ENCODE assay signal across 10 cellular contexts in genomic region chr9:136995772-136996308, GRCh38. TPM values are rescaled to one million over a fixed set of nuclear protein-coding genes. Genes with fewer than 3 reads are reported as not detected.
DNase-seq lines count a peak whose midpoint lies in the region; ATAC-seq, FAIRE-seq and TF ChIP-seq lines count a peak whose summit lies in the region.
"Had no signal": no experiment of that assay in that cellular context is flagged by ENCODE, and none has a peak within 500 bp of the region (broad histone marks: within the 10 kb centered on the region; RNA-seq: fewer than 3 reads in every experiment).

No MANE protein-coding gene starts in this region.

- ATAC-seq in HepG2 (no peak), right lobe of liver (no peak), T-helper 17 cell (no peak), HG03442 (IDR thresholded peaks at IDR 0.05; ENCODE audit: unreplicated experiment) (no peak), HG02973 (IDR thresholded peaks at IDR 0.05; ENCODE audit: unreplicated experiment) (no peak)

- peak overlapping the region; percentile 14 for H3K27ac Mint-ChIP-seq in T-helper 17 cell
- H3K27ac Mint-ChIP-seq: progenitor cell of endocrine pancreas had no signal

- H3K4me1 ChIP-seq in HepG2 (ENCODE audit: insufficient read depth, low read length) (peaks cover 65% of the 10 kb centered on the region), right lobe of liver (peaks cover 0 to 14% (median 5%) of the 10 kb centered on the region in 4 donors), keratinocyte (ENCODE audit: control insufficient read depth, extremely low read depth, insufficient read depth, low read length) (peaks cover 50% of the 10 kb centered on the region)

- FAIRE-seq in HepG2 (lab: Jason Lieb, UNC), result no peak
- no peak for FAIRE-seq in keratinocyte (lab: Jason Lieb, UNC)

- no peaks in the 10 kb centered on the region for H3K36me3 Mint-ChIP-seq in T-helper 17 cell (ENCODE audit: low read depth)

- peaks cover 29% of the 10 kb centered on the region for H3K4me1 Mint-ChIP-seq in T-helper 17 cell

- H3K4me3 ChIP-seq in HepG2 (replicated peaks in 1 of 3; ENCODE audit: insufficient read depth in 1 of 3, low read depth in 2 of 3, low read length in 3 of 3) (peak overlapping the region; percentile 58 to 75 (median 63); a peak in 4 of 6 replicates), right lobe of liver (no peak overlapping the region), keratinocyte (ENCODE audit: control insufficient read depth in 2 of 3, extremely low read depth in 1 of 3, insufficient read depth in 2 of 3, low read depth in 1 of 3, low read length in 3 of 3) (peak overlapping the region in 1 of 3 experiments; percentile 36)

- POLR2A ChIA-PET in HepG2 (lab: Yijun Ruan, JAX), result interaction anchor here (1.0 to 1.8 kb wide), 6 partner anchors 26 to 197 kb away, joined by 3 to 8 read pairs (median 4); partner anchors contain the start of genes C8G and FBXW5

- TF ChIP-seq POLR2A in HepG2 (IDR thresholded peaks at IDR 0.05; ENCODE audit: insufficient read depth in 1 of 2, low read depth in 2 of 2, low read length in 2 of 2) (no peak), right lobe of liver (IDR thresholded peaks at IDR 0.05) (no peak)

- peak overlapping the region; percentile 56; the same call in 1 of the 2 replicates for H3K9ac ChIP-seq in HepG2 (ENCODE audit: insufficient read depth, low read depth, low read length)
- H3K9ac ChIP-seq in keratinocyte (ENCODE audit: control insufficient read depth, extremely low read depth, insufficient read depth, low read length), result no peak overlapping the region

- CTCF ChIA-PET in HepG2 (lab: Yijun Ruan, JAX; ENCODE audit: low intra/inter-chr PET ratio, low total read pairs), result no interaction called here

- no peak overlapping the region for H3K27ac ChIP-seq in HepG2 (ENCODE audit: extremely low read length, insufficient read depth, low read length)
- H3K27ac ChIP-seq in right lobe of liver, result no peak overlapping the region
- no peak overlapping the region for H3K27ac ChIP-seq in keratinocyte (ENCODE audit: control insufficient read depth, insufficient read depth, low read length)

- H3K27me3 ChIP-seq in HepG2 (ENCODE audit: control insufficient read depth in 1 of 2, insufficient read depth in 2 of 2, low read length in 2 of 2) (no peaks in the 10 kb centered on the region), right lobe of liver (no peaks in the 10 kb centered on the region), keratinocyte (ENCODE audit: control insufficient read depth, extremely low read depth, insufficient read depth, low read length) (no peaks in the 10 kb centered on the region)

- dilution Hi-C loops in keratinocyte (cut with MboI; ENCODE audit: extremely low pct_ligation_motif_present, low sequenced_read_pairs), result no loop called here

- TF ChIP-seq RAD21 in HepG2 (CRISPR knock-in tag; IDR thresholded peaks at IDR 0.05), result no peak

- H4K20me1 ChIP-seq in HepG2 (ENCODE audit: insufficient read depth, low read length), result no peaks in the 10 kb centered on the region
- H4K20me1 ChIP-seq in keratinocyte (ENCODE audit: control insufficient read depth, extremely low read depth, insufficient read depth, low read length), result peaks cover 3% of the 10 kb centered on the region

- H3K9me3 ChIP-seq in HepG2 (ENCODE audit: low read length), result no peaks in the 10 kb centered on the region
- no peaks in the 10 kb centered on the region for H3K9me3 ChIP-seq in right lobe of liver
- no peaks in the 10 kb centered on the region for H3K9me3 ChIP-seq in T-helper 17 cell (ENCODE audit: control insufficient read depth, low read length, poor library complexity, severe bottlenecking)
- no peaks in the 10 kb centered on the region for H3K9me3 ChIP-seq in keratinocyte (ENCODE audit: control insufficient read depth, low read depth, low read length)
- H3K9me3 ChIP-seq: tibial artery had no signal

- H3K79me2 ChIP-seq in HepG2 (ENCODE audit: insufficient read depth, low read length), result peaks cover 5% of the 10 kb centered on the region
- H3K79me2 ChIP-seq in keratinocyte (ENCODE audit: control insufficient read depth, insufficient read depth, low read length), result no peaks in the 10 kb centered on the region

- no TSS peak for BruUV-seq in HepG2 (replicated peaks; lab: Mats Ljungman, UMichigan)

- no peak for DNase-seq in HepG2 (ENCODE audit: low spot score)
- DNase-seq in right lobe of liver, result no peak
- DNase-seq in T-helper 17 cell, result no peak
- DNase-seq in keratinocyte (ENCODE audit: low read depth, low spot score), result no peak
- no peak for DNase-seq in foreskin melanocyte
- no peak for DNase-seq in D341Med (ENCODE audit: low spot score)

- peak overlapping the region; percentile 76 for H3K4me3 Mint-ChIP-seq in T-helper 17 cell

- TF ChIP-seq CTCF in HepG2 (CRISPR knock-in tag; IDR thresholded peaks at IDR 0.05) (no peak), right lobe of liver (IDR thresholded peaks at IDR 0.05) (no peak), keratinocyte (optimal IDR thresholded peaks at IDR 0.05 in 1 of 3, IDR thresholded peaks at IDR 0.05 in 1 of 3, conservative IDR thresholded peaks at IDR 0.05 in 1 of 3; ENCODE audit: extremely low read depth in 1 of 3, insufficient read depth in 2 of 3, low read length in 3 of 3) (no peak)

- in situ Hi-C loops in HepG2 (cut with HindIII; ENCODE audit: extremely low pct_ligation_motif_present, low pct_unique_long_range_greater_than_20kb), result no loop called here

- intact Hi-C loops in HepG2 (cut with micrococcal nuclease; ENCODE audit: unreplicated experiment) (no loop called here), right lobe of liver (cut with DNase I) (no loop called here)

- H3K4me2 ChIP-seq in HepG2 (ENCODE audit: low read depth, low read length) (peak overlapping the region; percentile 99), keratinocyte (ENCODE audit: control insufficient read depth, extremely low read depth, insufficient read depth, low read depth, low read length) (peak overlapping the region; percentile 46)

- H2AFZ ChIP-seq in HepG2 (ENCODE audit: low read length), result no peak overlapping the region
- no peak overlapping the region for H2AFZ ChIP-seq in keratinocyte (ENCODE audit: control insufficient read depth, low read length)

- H3K9me1 ChIP-seq in keratinocyte (ENCODE audit: control insufficient read depth, extremely low read depth, insufficient read depth, low read length), result no peaks in the 10 kb centered on the region

- WGBS in HepG2 (ENCODE audit: low lambda C conversion rate), result 44% methylated on average over 3 of the region's 12 CpGs
- no CpG with 5 or more reads among the region's 12 CpGs for WGBS in right lobe of liver (ENCODE audit: insufficient coverage, low coverage, low lambda C conversion rate, missing lambda C conversion rate)

- H3K36me3 ChIP-seq in HepG2 (replicated peaks in 1 of 2; ENCODE audit: control insufficient read depth in 1 of 2, insufficient read depth in 2 of 2, low read length in 2 of 2) (no peaks in the 10 kb centered on the region), right lobe of liver (no peaks in the 10 kb centered on the region), keratinocyte (ENCODE audit: control insufficient read depth in 2 of 2, extremely low read depth in 1 of 2, insufficient read depth in 2 of 2, low read length in 2 of 2) (peaks cover 0 to 10% of the 10 kb centered on the region in 2 experiments)
- H3K36me3 ChIP-seq: tibial artery had no signal

- no peaks in the 10 kb centered on the region for H3K27me3 Mint-ChIP-seq in T-helper 17 cell
- H3K27me3 Mint-ChIP-seq: progenitor cell of endocrine pancreas had no signal

- TF ChIP-seq EP300 in HepG2 (IDR thresholded peaks at IDR 0.05; ENCODE audit: low read depth in 2 of 2, low read length in 2 of 2) (no peak), HepG2 (CRISPR knock-in tag; IDR thresholded peaks at IDR 0.05; ENCODE audit: borderline replicate concordance) (no peak)

RNA-seq across cellular contexts. Expression of gene CLIC3, which starts 0.5 kb away (rescaled TPM):
- 0.34 and 0.51 TPM in 2 replicates for total RNA-seq in HepG2 (2016; rRNA removed; fragmentation: Illumina TruSeq; extraction: Trizol)
- total RNA-seq in HepG2 (2016; cell fraction: cytosol; rRNA removed; fragmentation: Illumina TruSeq; extraction: Trizol; ENCODE audit: low read depth), result 0.35 and 0.40 TPM in 2 replicates
- 0.43 and 0.58 TPM in 2 replicates for total RNA-seq in HepG2 (2016; cell fraction: insoluble cytoplasmic fraction; rRNA removed; fragmentation: Illumina TruSeq; extraction: Trizol)
- 0.19 and 0.62 TPM in 2 replicates for total RNA-seq in HepG2 (2016; cell fraction: membrane; rRNA removed; fragmentation: Illumina TruSeq; extraction: Trizol)
- 0.56 TPM in 1 of 2 replicates, not detected in the other for total RNA-seq in HepG2 (2016; cell fraction: nucleus; rRNA removed; fragmentation: Illumina TruSeq; extraction: Trizol)
- 1.5 and 1.6 TPM in 2 replicates for polyA plus RNA-seq in HepG2 (2011; rRNA removed)
- polyA plus RNA-seq in HepG2 (2011; cell fraction: cytosol; rRNA removed), result 1.5 and 3.0 TPM in 2 replicates
- 2.6 and 3.8 TPM in 2 replicates for polyA plus RNA-seq in HepG2 (2011; cell fraction: nucleus; rRNA removed)
- 0.47 and 1.5 TPM in 2 replicates for polyA plus RNA-seq in HepG2 (2012)
- polyA plus RNA-seq in HepG2 (2016; cell fraction: cytosol; fragmentation: Illumina TruSeq; extraction: Trizol; ENCODE audit: low read depth), result 0.97 and 1.4 TPM in 2 replicates
- 0.32 and 0.41 TPM in 2 replicates for polyA plus RNA-seq in HepG2 (2016; cell fraction: insoluble cytoplasmic fraction; fragmentation: Illumina TruSeq; extraction: Trizol; ENCODE audit: low read depth)
- polyA plus RNA-seq in HepG2 (2016; cell fraction: membrane; fragmentation: Illumina TruSeq; extraction: Trizol; ENCODE audit: low read depth), result 0.56 and 0.76 TPM in 2 replicates
- 0.97 and 1.2 TPM in 2 replicates for polyA plus RNA-seq in HepG2 (2016; cell fraction: nucleus; fragmentation: Illumina TruSeq; extraction: Trizol; ENCODE audit: insufficient read depth, low read depth)
- polyA minus RNA-seq in HepG2 (2011; rRNA and poly(A)+ RNA removed; ENCODE audit: low replicate concordance), result 0.78 and 9.4 TPM in 2 replicates
- polyA minus RNA-seq in HepG2 (2011; cell fraction: cytosol; rRNA and poly(A)+ RNA removed), result 0.89 and 3.1 TPM in 2 replicates
- polyA minus RNA-seq in HepG2 (2011; cell fraction: nucleus; rRNA and poly(A)+ RNA removed), result 0.64 TPM in 1 of 2 replicates, not detected in the other
- under 1 TPM in 2 of 6 experiments, not detected in 4; 0.37 to 0.51 TPM for total RNA-seq in right lobe of liver
- 1 to 10 TPM; 1.9 to 2.1 TPM for total RNA-seq in T-helper 17 cell
- polyA plus RNA-seq in keratinocyte, result 5.5 to 36.0 TPM (median 9.4 TPM) in 3 replicates
- 24.5 TPM for polyA plus RNA-seq in keratinocyte (2011; ENCODE audit: low read depth)
- 11.0 and 44.2 TPM in 2 replicates for polyA plus RNA-seq in keratinocyte (2011; cell fraction: cytosol; rRNA removed)
- 12.5 and 21.9 TPM in 2 replicates for polyA plus RNA-seq in keratinocyte (2011; cell fraction: nucleus; rRNA removed)
- polyA plus RNA-seq in keratinocyte (2012; ENCODE audit: low replicate concordance), result 19.4 and 127 TPM in 2 replicates
- 1.1 to 5.3 TPM (median 2.4 TPM) in 3 replicates for polyA minus RNA-seq in keratinocyte
- 22.4 TPM for polyA minus RNA-seq in keratinocyte (2011; cell fraction: cytosol; rRNA and poly(A)+ RNA removed)
- 4.2 and 7.2 TPM in 2 replicates for polyA minus RNA-seq in keratinocyte (2011; cell fraction: nucleus; rRNA and poly(A)+ RNA removed)
- total RNA-seq: progenitor cell of endocrine pancreas had no signal

RNA-seq across cellular contexts. Expression of gene PAXX, which starts 3.6 kb away (rescaled TPM):
- total RNA-seq in HepG2 (2016; rRNA removed; fragmentation: Illumina TruSeq; extraction: Trizol) (20.7 and 31.9 TPM in 2 replicates), right lobe of liver (10 to 100 TPM; 13.8 to 34.5 (median 23.3) TPM), T-helper 17 cell (10 to 100 TPM; 85.7 to 89.9 TPM)
- 28.4 and 30.8 TPM in 2 replicates for total RNA-seq in HepG2 (2016; cell fraction: cytosol; rRNA removed; fragmentation: Illumina TruSeq; extraction: Trizol; ENCODE audit: low read depth)
- total RNA-seq in HepG2 (2016; cell fraction: insoluble cytoplasmic fraction; rRNA removed; fragmentation: Illumina TruSeq; extraction: Trizol), result 19.3 and 34.8 TPM in 2 replicates
- 30.5 and 31.8 TPM in 2 replicates for total RNA-seq in HepG2 (2016; cell fraction: membrane; rRNA removed; fragmentation: Illumina TruSeq; extraction: Trizol)
- total RNA-seq in HepG2 (2016; cell fraction: nucleus; rRNA removed; fragmentation: Illumina TruSeq; extraction: Trizol), result 36.2 and 38.0 TPM in 2 replicates
- polyA plus RNA-seq in HepG2 (2011; rRNA removed) (14.0 and 18.0 TPM in 2 replicates), keratinocyte (11.2 to 14.6 TPM (median 13.6 TPM) in 3 replicates)
- 10.4 and 21.3 TPM in 2 replicates for polyA plus RNA-seq in HepG2 (2011; cell fraction: cytosol; rRNA removed)
- 117 and 140 TPM in 2 replicates for polyA plus RNA-seq in HepG2 (2011; cell fraction: nucleus; rRNA removed)
- polyA plus RNA-seq in HepG2 (2012), result 8.5 and 8.9 TPM in 2 replicates
- 30.9 and 37.1 TPM in 2 replicates for polyA plus RNA-seq in HepG2 (2016; cell fraction: cytosol; fragmentation: Illumina TruSeq; extraction: Trizol; ENCODE audit: low read depth)
- 23.2 and 27.0 TPM in 2 replicates for polyA plus RNA-seq in HepG2 (2016; cell fraction: insoluble cytoplasmic fraction; fragmentation: Illumina TruSeq; extraction: Trizol; ENCODE audit: low read depth)
- polyA plus RNA-seq in HepG2 (2016; cell fraction: membrane; fragmentation: Illumina TruSeq; extraction: Trizol; ENCODE audit: low read depth), result 29.8 and 34.5 TPM in 2 replicates
- 77.5 and 82.4 TPM in 2 replicates for polyA plus RNA-seq in HepG2 (2016; cell fraction: nucleus; fragmentation: Illumina TruSeq; extraction: Trizol; ENCODE audit: insufficient read depth, low read depth)
- 2.3 and 31.7 TPM in 2 replicates for polyA minus RNA-seq in HepG2 (2011; rRNA and poly(A)+ RNA removed; ENCODE audit: low replicate concordance)
- polyA minus RNA-seq in HepG2 (2011; cell fraction: cytosol; rRNA and poly(A)+ RNA removed), result 1.6 and 2.8 TPM in 2 replicates
- 6.6 and 7.3 TPM in 2 replicates for polyA minus RNA-seq in HepG2 (2011; cell fraction: nucleus; rRNA and poly(A)+ RNA removed)
- polyA plus RNA-seq in keratinocyte (2011; ENCODE audit: low read depth), result 7.8 TPM
- 3.6 and 10.1 TPM in 2 replicates for polyA plus RNA-seq in keratinocyte (2011; cell fraction: cytosol; rRNA removed)
- polyA plus RNA-seq in keratinocyte (2011; cell fraction: nucleus; rRNA removed), result 25.9 and 35.5 TPM in 2 replicates
- 11.3 and 18.4 TPM in 2 replicates for polyA plus RNA-seq in keratinocyte (2012; ENCODE audit: low replicate concordance)
- 1.1 to 2.7 TPM (median 1.6 TPM) in 3 replicates for polyA minus RNA-seq in keratinocyte
- polyA minus RNA-seq in keratinocyte (2011; cell fraction: cytosol; rRNA and poly(A)+ RNA removed), result 13.0 TPM
- 3.3 and 4.0 TPM in 2 replicates for polyA minus RNA-seq in keratinocyte (2011; cell fraction: nucleus; rRNA and poly(A)+ RNA removed)

RNA-seq across cellular contexts. Expression of gene LCNL1, which starts 13.0 kb away (rescaled TPM):
- not detected in 2 replicates for total RNA-seq in HepG2 (2016; rRNA removed; fragmentation: Illumina TruSeq; extraction: Trizol)
- total RNA-seq in HepG2 (2016; cell fraction: cytosol; rRNA removed; fragmentation: Illumina TruSeq; extraction: Trizol; ENCODE audit: low read depth), result not detected in 2 replicates
- not detected in 2 replicates for total RNA-seq in HepG2 (2016; cell fraction: insoluble cytoplasmic fraction; rRNA removed; fragmentation: Illumina TruSeq; extraction: Trizol)
- not detected in 2 replicates for total RNA-seq in HepG2 (2016; cell fraction: membrane; rRNA removed; fragmentation: Illumina TruSeq; extraction: Trizol)
- total RNA-seq in HepG2 (2016; cell fraction: nucleus; rRNA removed; fragmentation: Illumina TruSeq; extraction: Trizol), result not detected in 2 replicates
- polyA plus RNA-seq in HepG2 (2011; rRNA removed), result not detected in 2 replicates
- polyA plus RNA-seq in HepG2 (2011; cell fraction: cytosol; rRNA removed), result not detected in 2 replicates
- 0.40 and 0.43 TPM in 2 replicates for polyA plus RNA-seq in HepG2 (2011; cell fraction: nucleus; rRNA removed)
- not detected in 2 replicates for polyA plus RNA-seq in HepG2 (2012)
- polyA plus RNA-seq in HepG2 (2016; cell fraction: cytosol; fragmentation: Illumina TruSeq; extraction: Trizol; ENCODE audit: low read depth), result not detected in 2 replicates
- not detected in 2 replicates for polyA plus RNA-seq in HepG2 (2016; cell fraction: insoluble cytoplasmic fraction; fragmentation: Illumina TruSeq; extraction: Trizol; ENCODE audit: low read depth)
- polyA plus RNA-seq in HepG2 (2016; cell fraction: membrane; fragmentation: Illumina TruSeq; extraction: Trizol; ENCODE audit: low read depth), result not detected in 2 replicates
- not detected in 2 replicates for polyA plus RNA-seq in HepG2 (2016; cell fraction: nucleus; fragmentation: Illumina TruSeq; extraction: Trizol; ENCODE audit: insufficient read depth, low read depth)
- 3.1 TPM in 1 of 2 replicates, not detected in the other for polyA minus RNA-seq in HepG2 (2011; rRNA and poly(A)+ RNA removed; ENCODE audit: low replicate concordance)
- polyA minus RNA-seq in HepG2 (2011; cell fraction: cytosol; rRNA and poly(A)+ RNA removed), result not detected in 2 replicates
- 0.13 and 0.25 TPM in 2 replicates for polyA minus RNA-seq in HepG2 (2011; cell fraction: nucleus; rRNA and poly(A)+ RNA removed)
- total RNA-seq in right lobe of liver, result not detected
- 1 to 10 TPM in 1 of 2 donors, under 1 TPM in 1; 0.96 to 2.9 TPM for total RNA-seq in T-helper 17 cell
- polyA plus RNA-seq in keratinocyte, result not detected in 3 replicates
- not detected for polyA plus RNA-seq in keratinocyte (2011; ENCODE audit: low read depth)
- polyA plus RNA-seq in keratinocyte (2011; cell fraction: cytosol; rRNA removed), result not detected in 2 replicates
- polyA plus RNA-seq in keratinocyte (2011; cell fraction: nucleus; rRNA removed), result not detected in 2 replicates
- not detected in 2 replicates for polyA plus RNA-seq in keratinocyte (2012; ENCODE audit: low replicate concordance)
- not detected in 3 replicates for polyA minus RNA-seq in keratinocyte
- polyA minus RNA-seq in keratinocyte (2011; cell fraction: cytosol; rRNA and poly(A)+ RNA removed), result not detected
- polyA minus RNA-seq in keratinocyte (2011; cell fraction: nucleus; rRNA and poly(A)+ RNA removed), result not detected in 2 replicates
- total RNA-seq: progenitor cell of endocrine pancreas had no signal

RNA-seq across cellular contexts. Expression of gene PTGDS, which starts 18.5 kb away (rescaled TPM):
- total RNA-seq in HepG2 (2016; rRNA removed; fragmentation: Illumina TruSeq; extraction: Trizol), result 0.33 TPM in 1 of 2 replicates, not detected in the other
- not detected in 2 replicates for total RNA-seq in HepG2 (2016; cell fraction: cytosol; rRNA removed; fragmentation: Illumina TruSeq; extraction: Trizol; ENCODE audit: low read depth)
- not detected in 2 replicates for total RNA-seq in HepG2 (2016; cell fraction: insoluble cytoplasmic fraction; rRNA removed; fragmentation: Illumina TruSeq; extraction: Trizol)
- total RNA-seq in HepG2 (2016; cell fraction: membrane; rRNA removed; fragmentation: Illumina TruSeq; extraction: Trizol), result not detected in 2 replicates
- not detected in 2 replicates for total RNA-seq in HepG2 (2016; cell fraction: nucleus; rRNA removed; fragmentation: Illumina TruSeq; extraction: Trizol)
- 0.31 and 0.50 TPM in 2 replicates for polyA plus RNA-seq in HepG2 (2011; rRNA removed)
- polyA plus RNA-seq in HepG2 (2011; cell fraction: cytosol; rRNA removed), result 0.12 and 0.13 TPM in 2 replicates
- polyA plus RNA-seq in HepG2 (2011; cell fraction: nucleus; rRNA removed), result 0.90 and 1.8 TPM in 2 replicates
- polyA plus RNA-seq in HepG2 (2012), result not detected in 2 replicates
- not detected in 2 replicates for polyA plus RNA-seq in HepG2 (2016; cell fraction: cytosol; fragmentation: Illumina TruSeq; extraction: Trizol; ENCODE audit: low read depth)
- not detected in 2 replicates for polyA plus RNA-seq in HepG2 (2016; cell fraction: insoluble cytoplasmic fraction; fragmentation: Illumina TruSeq; extraction: Trizol; ENCODE audit: low read depth)
- not detected in 2 replicates for polyA plus RNA-seq in HepG2 (2016; cell fraction: membrane; fragmentation: Illumina TruSeq; extraction: Trizol; ENCODE audit: low read depth)
- not detected in 2 replicates for polyA plus RNA-seq in HepG2 (2016; cell fraction: nucleus; fragmentation: Illumina TruSeq; extraction: Trizol; ENCODE audit: insufficient read depth, low read depth)
- 4.6 TPM in 1 of 2 replicates, not detected in the other for polyA minus RNA-seq in HepG2 (2011; rRNA and poly(A)+ RNA removed; ENCODE audit: low replicate concordance)
- not detected in 2 replicates for polyA minus RNA-seq in HepG2 (2011; cell fraction: cytosol; rRNA and poly(A)+ RNA removed)
- not detected in 2 replicates for polyA minus RNA-seq in HepG2 (2011; cell fraction: nucleus; rRNA and poly(A)+ RNA removed)
- 10 to 100 TPM in 2 of 6 experiments, 1 to 10 TPM in 4; 4.3 to 21.9 (median 6.0) TPM for total RNA-seq in right lobe of liver
- 100 to 1,000 TPM in 1 of 2 donors, 10 to 100 TPM in 1; 21.4 to 166 TPM for total RNA-seq in T-helper 17 cell
- polyA plus RNA-seq in keratinocyte, result not detected in 3 replicates
- polyA plus RNA-seq in keratinocyte (2011; ENCODE audit: low read depth), result not detected
- polyA plus RNA-seq in keratinocyte (2011; cell fraction: cytosol; rRNA removed), result not detected in 2 replicates
- polyA plus RNA-seq in keratinocyte (2011; cell fraction: nucleus; rRNA removed), result not detected in 2 replicates
- 0.39 TPM in 1 of 2 replicates, not detected in the other for polyA plus RNA-seq in keratinocyte (2012; ENCODE audit: low replicate concordance)
- polyA minus RNA-seq in keratinocyte, result not detected in 3 replicates
- not detected for polyA minus RNA-seq in keratinocyte (2011; cell fraction: cytosol; rRNA and poly(A)+ RNA removed)
- not detected in 2 replicates for polyA minus RNA-seq in keratinocyte (2011; cell fraction: nucleus; rRNA and poly(A)+ RNA removed)
- total RNA-seq: progenitor cell of endocrine pancreas had no signal

RNA-seq across cellular contexts. Expression of gene ABCA2, which starts 32.2 kb away (rescaled TPM):
- total RNA-seq in HepG2 (2016; rRNA removed; fragmentation: Illumina TruSeq; extraction: Trizol) (0.72 and 2.9 TPM in 2 replicates), right lobe of liver (10 to 100 TPM; 23.7 to 49.2 (median 34.2) TPM), T-helper 17 cell (100 to 1,000 TPM; 120 to 131 TPM)
- 0.35 and 1.1 TPM in 2 replicates for total RNA-seq in HepG2 (2016; cell fraction: cytosol; rRNA removed; fragmentation: Illumina TruSeq; extraction: Trizol; ENCODE audit: low read depth)
- total RNA-seq in HepG2 (2016; cell fraction: insoluble cytoplasmic fraction; rRNA removed; fragmentation: Illumina TruSeq; extraction: Trizol), result 1.1 and 2.6 TPM in 2 replicates
- total RNA-seq in HepG2 (2016; cell fraction: membrane; rRNA removed; fragmentation: Illumina TruSeq; extraction: Trizol), result 0.96 and 1.1 TPM in 2 replicates
- total RNA-seq in HepG2 (2016; cell fraction: nucleus; rRNA removed; fragmentation: Illumina TruSeq; extraction: Trizol), result 5.7 and 7.0 TPM in 2 replicates
- polyA plus RNA-seq in HepG2 (2011; rRNA removed) (19.2 and 21.0 TPM in 2 replicates), keratinocyte (1.3 to 4.2 TPM (median 1.4 TPM) in 3 replicates)
- 8.6 and 13.3 TPM in 2 replicates for polyA plus RNA-seq in HepG2 (2011; cell fraction: cytosol; rRNA removed)
- 246 and 388 TPM in 2 replicates for polyA plus RNA-seq in HepG2 (2011; cell fraction: nucleus; rRNA removed)
- polyA plus RNA-seq in HepG2 (2012), result 22.2 and 22.7 TPM in 2 replicates
- 0.33 and 0.37 TPM in 2 replicates for polyA plus RNA-seq in HepG2 (2016; cell fraction: cytosol; fragmentation: Illumina TruSeq; extraction: Trizol; ENCODE audit: low read depth)
- polyA plus RNA-seq in HepG2 (2016; cell fraction: insoluble cytoplasmic fraction; fragmentation: Illumina TruSeq; extraction: Trizol; ENCODE audit: low read depth), result 0.39 and 1.4 TPM in 2 replicates
- polyA plus RNA-seq in HepG2 (2016; cell fraction: membrane; fragmentation: Illumina TruSeq; extraction: Trizol; ENCODE audit: low read depth), result 0.64 and 0.73 TPM in 2 replicates
- 15.6 and 16.5 TPM in 2 replicates for polyA plus RNA-seq in HepG2 (2016; cell fraction: nucleus; fragmentation: Illumina TruSeq; extraction: Trizol; ENCODE audit: insufficient read depth, low read depth)
- 35.7 and 56.6 TPM in 2 replicates for polyA minus RNA-seq in HepG2 (2011; rRNA and poly(A)+ RNA removed; ENCODE audit: low replicate concordance)
- polyA minus RNA-seq in HepG2 (2011; cell fraction: cytosol; rRNA and poly(A)+ RNA removed), result 7.6 and 10.1 TPM in 2 replicates
- polyA minus RNA-seq in HepG2 (2011; cell fraction: nucleus; rRNA and poly(A)+ RNA removed), result 20.8 and 28.6 TPM in 2 replicates
- polyA plus RNA-seq in keratinocyte (2011; ENCODE audit: low read depth), result 16.1 TPM
- polyA plus RNA-seq in keratinocyte (2011; cell fraction: cytosol; rRNA removed), result 1.1 and 2.1 TPM in 2 replicates
- polyA plus RNA-seq in keratinocyte (2011; cell fraction: nucleus; rRNA removed), result 13.2 and 21.6 TPM in 2 replicates
- polyA plus RNA-seq in keratinocyte (2012; ENCODE audit: low replicate concordance), result 3.5 and 8.9 TPM in 2 replicates
- 3.2 to 16.3 TPM (median 4.1 TPM) in 3 replicates for polyA minus RNA-seq in keratinocyte
- 13.2 TPM for polyA minus RNA-seq in keratinocyte (2011; cell fraction: cytosol; rRNA and poly(A)+ RNA removed)
- 12.9 and 16.3 TPM in 2 replicates for polyA minus RNA-seq in keratinocyte (2011; cell fraction: nucleus; rRNA and poly(A)+ RNA removed)

Comparison
In these comparisons a context has a peak if more than half of its experiments do, and no peak if none do; other contexts are left out.
1. H3K4me3 ChIP-seq: peak in HepG2 (3 of 3); none in right lobe of liver (0 of 3).